ENCODE assay signal across 8 cellular contexts in genomic region chr6:32843321-32843978, GRCh38. TPM values are rescaled to one million over a fixed set of nuclear protein-coding genes. Genes with fewer than 3 reads are reported as not detected.
DNase-seq lines count a peak whose midpoint lies in the region; ATAC-seq and TF ChIP-seq lines count a peak whose summit lies in the region.

No MANE protein-coding gene starts in this region.

- H3K9me3 ChIP-seq in Panc1 (ENCODE audit: control insufficient read depth, insufficient read depth, low read depth, low read length) (no peaks in the 10 kb centered on the region), esophagus muscularis mucosa (no peaks in the 10 kb centered on the region), parathyroid adenoma (ENCODE audit: control insufficient read depth, low read length) (no peaks in the 10 kb centered on the region)

- ATAC-seq in Panc1: no peak; the same call in 1 of the 2 replicates
- no peak for ATAC-seq in HG02610 (IDR thresholded peaks at IDR 0.05; ENCODE audit: unreplicated experiment)
- ATAC-seq in HG02885 (IDR thresholded peaks at IDR 0.05; ENCODE audit: poor library complexity, unreplicated experiment): no peak

- H3K4me2 ChIP-seq in parathyroid adenoma (ENCODE audit: low read length): peak overlapping the region; percentile 90

- POLR2A ChIA-PET in Panc1 (lab: Charles Lee): no interaction called here

- H3K36me3 ChIP-seq in Panc1 (ENCODE audit: control insufficient read depth, insufficient read depth, low read length) (no peaks in the 10 kb centered on the region), esophagus muscularis mucosa (peaks cover 18 to 58% (median 47%) of the 10 kb centered on the region in 4 donors), parathyroid adenoma (ENCODE audit: control insufficient read depth, insufficient read depth, low read length) (no peaks in the 10 kb centered on the region)

- WGBS in esophagus muscularis mucosa: 14% methylated on average over 28 of the region's 28 CpGs

- peaks cover 7% of the 10 kb centered on the region for H3K4me1 ChIP-seq in Panc1 (ENCODE audit: control insufficient read depth, insufficient read depth, low read length)
- H3K4me1 ChIP-seq in esophagus muscularis mucosa: peaks cover 24 to 57% (median 37%) of the 10 kb centered on the region in 4 donors
- H3K4me1 ChIP-seq in parathyroid adenoma: no peaks in the 10 kb centered on the region

- peak overlapping the region; percentile 15 for H3K9ac ChIP-seq in parathyroid adenoma

- no TSS peak for BruUV-seq in Panc1 (replicated peaks; lab: Mats Ljungman, UMichigan)

- no peak for TF ChIP-seq POLR2A in esophagus muscularis mucosa (IDR thresholded peaks at IDR 0.05; ENCODE audit: low read depth)

- CTCF ChIA-PET in Panc1 (lab: Charles Lee): no interaction called here

- H2AFZ ChIP-seq in parathyroid adenoma: peak overlapping the region; percentile 91

- TF ChIP-seq EP300 in esophagus muscularis mucosa (IDR thresholded peaks at IDR 0.05): no peak

- H3K79me2 ChIP-seq in parathyroid adenoma: no peaks in the 10 kb centered on the region

- peak; percentile 41 for DNase-seq in NCI-H748 (lab: John Stamatoyannopoulos, UW; ENCODE audit: unreplicated experiment)
- no peak for DNase-seq in NCI-H748 treated with DMSO at 0.1 percent for 48 hours (lab: John Stamatoyannopoulos, UW)
- DNase-seq in Panc1 (ENCODE audit: low read depth, low spot score): no peak
- DNase-seq in esophagus muscularis mucosa (ENCODE audit: extremely low spot score): no peak
- DNase-seq in SW 1271 (lab: John Stamatoyannopoulos, UW): no peak

- H3K27me3 ChIP-seq in Panc1 (ENCODE audit: control insufficient read depth, insufficient read depth, low read length) (no peaks in the 10 kb centered on the region), esophagus muscularis mucosa (no peaks in the 10 kb centered on the region), parathyroid adenoma (ENCODE audit: control insufficient read depth, insufficient read depth, low read length) (no peaks in the 10 kb centered on the region)

- TF ChIP-seq CTCF in Panc1 (IDR thresholded peaks at IDR 0.05) (no peak), esophagus muscularis mucosa (IDR thresholded peaks at IDR 0.05) (no peak), parathyroid adenoma (IDR thresholded peaks at IDR 0.05) (no peak)

- intact Hi-C loops in Panc1 (cut with micrococcal nuclease; ENCODE audit: unreplicated experiment): no loop called here
- intact Hi-C loops in esophagus muscularis mucosa (cut with DNase I): no loop called here

- in situ Hi-C loops in Panc1 (cut with HindIII; ENCODE audit: low pct_unique_long_range_greater_than_20kb, low sequenced_read_pairs): no loop called here

- H3K27ac ChIP-seq in Panc1 (ENCODE audit: low read length): peak overlapping the region; percentile 96
- peak overlapping the region; percentile 85 to 93 (median 89) for H3K27ac ChIP-seq in esophagus muscularis mucosa (replicated peaks in 1 of 4)
- peak overlapping the region; percentile 87 for H3K27ac ChIP-seq in parathyroid adenoma

- H3K4me3 ChIP-seq in Panc1 (ENCODE audit: low read depth in 2 of 2, low read length in 2 of 2): peak overlapping the region; percentile 73 to 77
- peak overlapping the region; percentile 58 to 87 (median 76) for H3K4me3 ChIP-seq in esophagus muscularis mucosa
- peak overlapping the region; percentile 87 for H3K4me3 ChIP-seq in parathyroid adenoma (ENCODE audit: low read depth, low read length)

RNA-seq across cellular contexts. Expression of gene PSMB8, which starts 0.4 kb away (rescaled TPM):
- total RNA-seq in Panc1 (2021; ENCODE audit: unreplicated experiment) (43.8 TPM), esophagus muscularis mucosa (10 to 100 TPM; 25.7 to 38.4 (median 32.4) TPM)
- polyA plus RNA-seq in Panc1 (2012; ENCODE audit: insufficient read length): 37.8 TPM

RNA-seq across cellular contexts. Expression of gene TAP2, which starts 4.9 kb away (rescaled TPM):
- 93.6 TPM for total RNA-seq in Panc1 (2021; ENCODE audit: unreplicated experiment)
- 112 TPM for polyA plus RNA-seq in Panc1 (2012; ENCODE audit: insufficient read length)
- total RNA-seq in esophagus muscularis mucosa: 10 to 100 TPM in 3 of 4 donors, 1 to 10 TPM in 1; 8.6 to 16.3 (median 13.4) TPM

RNA-seq across cellular contexts. Expression of gene TAP1, which starts 10.1 kb away (rescaled TPM):
- total RNA-seq in Panc1 (2021; ENCODE audit: unreplicated experiment): 74.7 TPM
- 70.5 TPM for polyA plus RNA-seq in Panc1 (2012; ENCODE audit: insufficient read length)
- total RNA-seq in esophagus muscularis mucosa: 10 to 100 TPM; 28.7 to 45.7 (median 34.8) TPM

RNA-seq across cellular contexts. Expression of gene PSMB9, which starts 10.5 kb away (rescaled TPM):
- total RNA-seq in Panc1 (2021; ENCODE audit: unreplicated experiment) (41.5 TPM), esophagus muscularis mucosa (10 to 100 TPM in 3 of 4 donors, 1 to 10 TPM in 1; 9.1 to 26.2 (median 20.5) TPM)
- polyA plus RNA-seq in Panc1 (2012; ENCODE audit: insufficient read length): 46.9 TPM

RNA-seq across cellular contexts. Expression of gene HLA-DOB, which starts 26.6 kb away (rescaled TPM):
- 0.39 TPM for total RNA-seq in Panc1 (2021; ENCODE audit: unreplicated experiment)
- polyA plus RNA-seq in Panc1 (2012; ENCODE audit: insufficient read length): not detected
- under 1 TPM in 3 of 4 donors, not detected in 1; 0.19 to 0.33 (median 0.29) TPM for total RNA-seq in esophagus muscularis mucosa
